1 cellular context compared by ENCODE assay signal in genomic region chr9:77589046-77589795, GRCh38.
TF ChIP-seq lines count a peak whose summit lies in the region.

No MANE protein-coding gene starts in this region.

TF ChIP-seq in SK-N-SH treated with all-trans-retinoic acid at 6 μM for 48 hours, 23 proteins besides CTCF, POLR2A, EP300 and RAD21 (continued from another document):
- TF ChIP-seq, protein P1, sequence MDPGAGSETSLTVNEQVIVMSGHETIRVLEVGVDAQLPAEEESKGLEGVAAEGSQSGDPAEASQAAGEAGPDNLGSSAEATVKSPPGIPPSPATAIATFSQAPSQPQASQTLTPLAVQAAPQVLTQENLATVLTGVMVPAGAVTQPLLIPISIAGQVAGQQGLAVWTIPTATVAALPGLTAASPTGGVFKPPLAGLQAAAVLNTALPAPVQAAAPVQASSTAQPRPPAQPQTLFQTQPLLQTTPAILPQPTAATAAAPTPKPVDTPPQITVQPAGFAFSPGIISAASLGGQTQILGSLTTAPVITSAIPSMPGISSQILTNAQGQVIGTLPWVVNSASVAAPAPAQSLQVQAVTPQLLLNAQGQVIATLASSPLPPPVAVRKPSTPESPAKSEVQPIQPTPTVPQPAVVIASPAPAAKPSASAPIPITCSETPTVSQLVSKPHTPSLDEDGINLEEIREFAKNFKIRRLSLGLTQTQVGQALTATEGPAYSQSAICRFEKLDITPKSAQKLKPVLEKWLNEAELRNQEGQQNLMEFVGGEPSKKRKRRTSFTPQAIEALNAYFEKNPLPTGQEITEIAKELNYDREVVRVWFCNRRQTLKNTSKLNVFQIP (CRISPR knock-in tag; IDR thresholded peaks at IDR 0.05; ENCODE audit: borderline replicate concordance, low read depth): no peak
- TF ChIP-seq, protein P2, sequence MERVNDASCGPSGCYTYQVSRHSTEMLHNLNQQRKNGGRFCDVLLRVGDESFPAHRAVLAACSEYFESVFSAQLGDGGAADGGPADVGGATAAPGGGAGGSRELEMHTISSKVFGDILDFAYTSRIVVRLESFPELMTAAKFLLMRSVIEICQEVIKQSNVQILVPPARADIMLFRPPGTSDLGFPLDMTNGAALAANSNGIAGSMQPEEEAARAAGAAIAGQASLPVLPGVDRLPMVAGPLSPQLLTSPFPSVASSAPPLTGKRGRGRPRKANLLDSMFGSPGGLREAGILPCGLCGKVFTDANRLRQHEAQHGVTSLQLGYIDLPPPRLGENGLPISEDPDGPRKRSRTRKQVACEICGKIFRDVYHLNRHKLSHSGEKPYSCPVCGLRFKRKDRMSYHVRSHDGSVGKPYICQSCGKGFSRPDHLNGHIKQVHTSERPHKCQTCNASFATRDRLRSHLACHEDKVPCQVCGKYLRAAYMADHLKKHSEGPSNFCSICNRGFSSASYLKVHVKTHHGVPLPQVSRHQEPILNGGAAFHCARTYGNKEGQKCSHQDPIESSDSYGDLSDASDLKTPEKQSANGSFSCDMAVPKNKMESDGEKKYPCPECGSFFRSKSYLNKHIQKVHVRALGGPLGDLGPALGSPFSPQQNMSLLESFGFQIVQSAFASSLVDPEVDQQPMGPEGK (CRISPR knock-in tag; IDR thresholded peaks at IDR 0.05; ENCODE audit: borderline replicate concordance): no peak
- TF ChIP-seq BACH2 (CRISPR knock-in tag; IDR thresholded peaks at IDR 0.05; ENCODE audit: borderline replicate concordance) (no peak), ARNTL (CRISPR knock-in tag; IDR thresholded peaks at IDR 0.05; ENCODE audit: borderline replicate concordance, low read depth) (no peak), ZNF565 (CRISPR knock-in tag; conservative IDR thresholded peaks at IDR 0.05; ENCODE audit: low read depth) (no peak)
